31 cellular contexts compared by ENCODE assay signal in genomic region chr7:123782071-123782798, GRCh38. TPM values are rescaled to one million over a fixed set of nuclear protein-coding genes. Genes with fewer than 3 reads are reported as not detected.
DNase-seq lines count a peak whose midpoint lies in the region; ATAC-seq, FAIRE-seq and TF ChIP-seq lines count a peak whose summit lies in the region.
"Had no signal": no experiment of that assay in that cellular context is flagged by ENCODE, and none has a peak within 500 bp of the region (broad histone marks: within the 10 kb centered on the region; RNA-seq: fewer than 3 reads in every experiment).

No MANE protein-coding gene starts in this region.

- H2BK5ac ChIP-seq in mesendoderm (ENCODE audit: low read length): peak overlapping the region; percentile 84

- no peak for TF ChIP-seq CTCF in Calu3 (IDR thresholded peaks at IDR 0.05; ENCODE audit: unreplicated experiment)
- TF ChIP-seq CTCF in PC-3 (conservative IDR thresholded peaks at IDR 0.05; ENCODE audit: low read depth, low read length): no peak
- no peak for TF ChIP-seq CTCF in endothelial cell of umbilical vein (IDR thresholded peaks at IDR 0.05; ENCODE audit: extremely low read depth in 1 of 2, insufficient read depth in 1 of 2, low read depth in 1 of 2, low read length in 2 of 2)

- H4K5ac ChIP-seq in mesendoderm (ENCODE audit: low read length): no peak overlapping the region

- CTCF ChIA-PET in Calu3 (lab: Charles Lee) (interaction anchor here (0.6 to 1.5 kb wide), 6 partner anchors 9 to 81 kb away, joined by 3 to 6 read pairs (median 4); no protein-coding TSS in a partner anchor), PC-3 (lab: Charles Lee) (interaction anchor here (1.3 kb wide), 1 partner anchor 34 kb away, joined by 6 read pairs; the partner anchor contains the start of gene WASL), endothelial cell of umbilical vein (lab: Charles Lee) (interaction anchor here (0.7 to 1.3 kb wide), 8 partner anchors 9 to 83 kb away, joined by 3 to 6 read pairs (median 4); no protein-coding TSS in a partner anchor)

- H2AFZ ChIP-seq in PC-3 (ENCODE audit: low read length) (no peak overlapping the region), endothelial cell of umbilical vein (ENCODE audit: low read depth, low read length) (no peak overlapping the region)

- peak overlapping the region; percentile 59 for H3K27ac Mint-ChIP-seq in Calu3 (ENCODE audit: unreplicated experiment)
- H3K27ac Mint-ChIP-seq: activated CD4-positive, alpha-beta memory T cell treated with anti-CD3 and anti-CD28 coated beads, Interleukin-2, amount 10 ng/mL, durations not matched to agents 7 days and 5 days; activated naive CD4-positive, alpha-beta T cell treated with anti-CD3 and anti-CD28 coated beads, Interleukin-2, amount 50 U/mL, for 24 hours; activated T-helper 2 cell treated with anti-CD3 and anti-CD28 coated beads, Interferon-gamma antibody, Interleukin-2, Interleukin-4, amounts not matched to agents 10 μg/mL and 5 μg/mL and 100 μg/mL, durations not matched to agents 14 hours and 24 hours and 36 hours; CD4-positive, CD25-positive, alpha-beta regulatory T cell; dendritic cell treated with granulocyte-macrophage colony-stimulating factor and Interleukin-4, amounts not matched to agents 40 ng/mL and 50 ng/mL, for 4 days; memory B cell; naive B cell; T-helper 1 cell treated with Interleukin-12 subunit alpha and Interleukin-12 subunit beta and Interleukin-4 antibody, amounts not matched to agents 30 μg/mL and 1 μg/mL, for 36 hours had no signal

- H3K4me3 Mint-ChIP-seq in Calu3 (ENCODE audit: low read depth, unreplicated experiment): no peak overlapping the region
- H3K4me3 Mint-ChIP-seq: activated CD4-positive, alpha-beta memory T cell treated with anti-CD3 and anti-CD28 coated beads, Interleukin-2, amount 10 ng/mL, durations not matched to agents 7 days and 5 days; activated naive CD4-positive, alpha-beta T cell treated with anti-CD3 and anti-CD28 coated beads, Interleukin-2, amount 50 U/mL, for 24 hours; CD4-positive, CD25-positive, alpha-beta regulatory T cell; dendritic cell treated with granulocyte-macrophage colony-stimulating factor and Interleukin-4, amounts not matched to agents 40 ng/mL and 50 ng/mL, for 4 days; memory B cell; naive B cell; T-helper 1 cell treated with Interleukin-12 subunit alpha and Interleukin-12 subunit beta and Interleukin-4 antibody, amounts not matched to agents 30 μg/mL and 1 μg/mL, for 36 hours had no signal

- peaks cover 43% of the 10 kb centered on the region for H3K4me1 Mint-ChIP-seq in Calu3 (ENCODE audit: low read depth, unreplicated experiment)
- H3K4me1 Mint-ChIP-seq: activated CD4-positive, alpha-beta memory T cell treated with anti-CD3 and anti-CD28 coated beads, Interleukin-2, amount 10 ng/mL, durations not matched to agents 7 days and 5 days; activated naive CD4-positive, alpha-beta T cell treated with anti-CD3 and anti-CD28 coated beads, Interleukin-2, amount 50 U/mL, for 24 hours; CD4-positive, CD25-positive, alpha-beta regulatory T cell; memory B cell; naive B cell had no signal

- H4K8ac ChIP-seq in mesendoderm (ENCODE audit: low read depth, low read length): no peak overlapping the region

- no peak for TF ChIP-seq POLR2A in endothelial cell of umbilical vein (IDR thresholded peaks at IDR 0.05; ENCODE audit: low read depth, low read length)

- H3K36me3 Mint-ChIP-seq in Calu3 (ENCODE audit: insufficient read depth, unreplicated experiment): peaks cover 5% of the 10 kb centered on the region
- H3K36me3 Mint-ChIP-seq: activated naive CD4-positive, alpha-beta T cell treated with anti-CD3 and anti-CD28 coated beads, Interleukin-2, amount 50 U/mL, for 24 hours; CD4-positive, CD25-positive, alpha-beta regulatory T cell; memory B cell; naive B cell had no signal

- H3K9me3 Mint-ChIP-seq in Calu3 (ENCODE audit: low read depth, unreplicated experiment): no peaks in the 10 kb centered on the region
- H3K9me3 Mint-ChIP-seq: activated CD4-positive, alpha-beta memory T cell treated with anti-CD3 and anti-CD28 coated beads, Interleukin-2, amount 10 ng/mL, durations not matched to agents 7 days and 5 days; activated naive CD4-positive, alpha-beta T cell treated with anti-CD3 and anti-CD28 coated beads, Interleukin-2, amount 50 U/mL, for 24 hours; activated T-helper 2 cell treated with anti-CD3 and anti-CD28 coated beads, Interferon-gamma antibody, Interleukin-2, Interleukin-4, amounts not matched to agents 10 μg/mL and 5 μg/mL and 100 μg/mL, durations not matched to agents 14 hours and 24 hours and 36 hours; CD4-positive, CD25-positive, alpha-beta regulatory T cell; dendritic cell treated with granulocyte-macrophage colony-stimulating factor and Interleukin-4, amounts not matched to agents 40 ng/mL and 50 ng/mL, for 4 days; memory B cell; naive B cell; T-helper 1 cell treated with Interleukin-12 subunit alpha and Interleukin-12 subunit beta and Interleukin-4 antibody, amounts not matched to agents 30 μg/mL and 1 μg/mL, for 36 hours had no signal

- H3K9me3 ChIP-seq in PC-3 (ENCODE audit: low read length): no peaks in the 10 kb centered on the region
- H3K9me3 ChIP-seq in endothelial cell of umbilical vein (replicated peaks; ENCODE audit: control insufficient read depth, insufficient read depth, low read length): no peaks in the 10 kb centered on the region
- H3K9me3 ChIP-seq: psoas muscle, tibial nerve had no signal

- no peaks in the 10 kb centered on the region for H3K9me2 ChIP-seq in PC-3 (replicated peaks; ENCODE audit: low read length)

- H3K4me1 ChIP-seq in PC-3 (ENCODE audit: insufficient read depth, low read length) (peaks cover 28% of the 10 kb centered on the region), endothelial cell of umbilical vein (ENCODE audit: control insufficient read depth, extremely low read depth, insufficient read depth, low read length) (peaks cover 10% of the 10 kb centered on the region), mesendoderm (ENCODE audit: control insufficient read depth, low read depth, low read length) (peaks cover 2% of the 10 kb centered on the region)
- H3K4me1 ChIP-seq: psoas muscle, tibial nerve had no signal

- H3K56ac ChIP-seq in mesendoderm (ENCODE audit: low read length): no peak overlapping the region

- H3K9me1 ChIP-seq in endothelial cell of umbilical vein (replicated peaks; ENCODE audit: control insufficient read depth, extremely low read depth, insufficient read depth, low read length): no peaks in the 10 kb centered on the region

- intact Hi-C loops in Calu3 (cut with micrococcal nuclease; ENCODE audit: unreplicated experiment) (no loop called here), PC-3 (cut with micrococcal nuclease) (loop anchor here (1.0 to 5.0 kb wide), 3 partner anchors 9 to 100 kb away; partner anchors contain the start of gene WASL), endothelial cell of umbilical vein (cut with micrococcal nuclease) (no loop called here), left ventricle myocardium superior (cut with micrococcal nuclease) (no loop called here)

- H3K79me1 ChIP-seq in mesendoderm (ENCODE audit: low read length): no peaks in the 10 kb centered on the region

- H3K27me3 ChIP-seq in PC-3 (ENCODE audit: low read length) (no peaks in the 10 kb centered on the region), endothelial cell of umbilical vein (ENCODE audit: control insufficient read depth in 2 of 2, insufficient read depth in 2 of 2, low read length in 2 of 2) (no peaks in the 10 kb centered on the region), mesendoderm (ENCODE audit: insufficient read depth, low read length, poor library complexity) (no peaks in the 10 kb centered on the region)
- H3K27me3 ChIP-seq: cardiac muscle cell, tibial nerve had no signal

- H4K20me1 ChIP-seq in PC-3 (ENCODE audit: low read length) (no peaks in the 10 kb centered on the region), endothelial cell of umbilical vein (replicated peaks; ENCODE audit: control insufficient read depth, extremely low read depth, insufficient read depth, low read length) (no peaks in the 10 kb centered on the region)

- no TSS peak for BruUV-seq in Calu3 (replicated peaks; lab: Mats Ljungman, UMichigan)
- BruUV-seq in PC-3 (replicated peaks; lab: Mats Ljungman, UMichigan): no TSS peak
- no TSS peak for BruUV-seq in endothelial cell of umbilical vein (replicated peaks; lab: Mats Ljungman, UMichigan)

- ATAC-seq in PC-3: no peak
- ATAC-seq in left ventricle myocardium superior: no peak
- ATAC-seq in GM18861 (IDR thresholded peaks at IDR 0.05; ENCODE audit: unreplicated experiment): no peak
- ATAC-seq in GM18868 (IDR thresholded peaks at IDR 0.05; ENCODE audit: unreplicated experiment): no peak
- ATAC-seq: GM12878, psoas muscle had no signal

- no peak overlapping the region for H3K4me3 ChIP-seq in PC-3 (ENCODE audit: low read length)
- no peak overlapping the region for H3K4me3 ChIP-seq in endothelial cell of umbilical vein (replicated peaks in 1 of 3; ENCODE audit: insufficient read depth in 1 of 3, low read depth in 1 of 3, low read length in 3 of 3)
- no peak overlapping the region for H3K4me3 ChIP-seq in mesendoderm (ENCODE audit: low read length)
- H3K4me3 ChIP-seq: cardiac muscle cell, GM12878, psoas muscle, SK-N-MC, tibial nerve had no signal

- no peak overlapping the region for H2BK15ac ChIP-seq in mesendoderm (replicated peaks; ENCODE audit: low read depth)

- peak overlapping the region; percentile 40 for H2AK5ac ChIP-seq in mesendoderm (ENCODE audit: low read length)

- dilution Hi-C loops in endothelial cell of umbilical vein (cut with MboI; ENCODE audit: extremely low pct_ligation_motif_present, low sequenced_read_pairs): no loop called here

- H3K4me2 ChIP-seq in PC-3 (ENCODE audit: low read length) (no peak overlapping the region), endothelial cell of umbilical vein (ENCODE audit: insufficient read depth, low read length) (peak overlapping the region; percentile 4), mesendoderm (ENCODE audit: low read length) (no peak overlapping the region)

- no peaks in the 10 kb centered on the region for H3K36me3 ChIP-seq in PC-3 (ENCODE audit: low read depth, low read length)
- H3K36me3 ChIP-seq in endothelial cell of umbilical vein (ENCODE audit: control insufficient read depth in 2 of 2, extremely low read depth in 1 of 2, insufficient read depth in 2 of 2, low read length in 2 of 2): no peaks in the 10 kb centered on the region
- H3K36me3 ChIP-seq in mesendoderm (ENCODE audit: control insufficient read depth, insufficient read depth, low read length): no peaks in the 10 kb centered on the region
- H3K36me3 ChIP-seq: cardiac muscle cell, tibial nerve had no signal

- no peaks in the 10 kb centered on the region for H3F3A ChIP-seq in PC-3 (ENCODE audit: low read length, unreplicated experiment)

- H3K9ac ChIP-seq in PC-3 (ENCODE audit: low read length) (no peak overlapping the region), endothelial cell of umbilical vein (replicated peaks; ENCODE audit: extremely low read depth, insufficient read depth, low read length) (no peak overlapping the region), mesendoderm (ENCODE audit: low read length) (no peak overlapping the region)

- peak overlapping the region; percentile 97 for H3K18ac ChIP-seq in mesendoderm (ENCODE audit: low read length)

- no peaks in the 10 kb centered on the region for H3K27me3 Mint-ChIP-seq in Calu3 (ENCODE audit: unreplicated experiment)

- H2BK120ac ChIP-seq in mesendoderm (ENCODE audit: low read depth, low read length): peak overlapping the region; percentile 96

- H3K4ac ChIP-seq in mesendoderm (ENCODE audit: low read depth, low read length): no peak overlapping the region

- DNase-seq in Calu3 (no peak), PC-3 (peak; percentile 34), endothelial cell of umbilical vein (ENCODE audit: low read depth, low spot score) (peak; percentile 72), mesendoderm (no peak), NCI-H345 (lab: John Stamatoyannopoulos, UW) (no peak), left ventricle myocardium superior (no peak)
- DNase-seq: activated CD4-positive, alpha-beta memory T cell treated with anti-CD3 and anti-CD28 coated beads, Interleukin-2, amount 10 ng/mL, durations not matched to agents 7 days and 5 days; activated CD4-positive, alpha-beta T cell treated with anti-CD3 and anti-CD28 coated beads for 1 hour; CD4-positive, CD25-positive, alpha-beta regulatory T cell; EL; GOT3; naive B cell; NCI-H1417; NCI-H2081; NCI-H446; nucleus accumbens; psoas muscle; stimulated activated CD8-positive, alpha-beta memory T cell treated with anti-CD3 and anti-CD28 coated beads, Interleukin-4, amount 100 ng/mL, for 48 hours had no signal

- POLR2A ChIA-PET in PC-3 (lab: Charles Lee; ENCODE audit: unreplicated experiment): interaction anchor here (0.6 to 0.7 kb wide), 3 partner anchors 42 to 82 kb away, joined by 3 to 6 read pairs (median 3); no protein-coding TSS in a partner anchor
- POLR2A ChIA-PET in endothelial cell of umbilical vein (lab: Charles Lee): interaction anchor here (0.6 to 0.7 kb wide), 2 partner anchors 34 to 761 kb away, joined by 3 read pairs; partner anchors contain the start of gene WASL

- H3K79me2 ChIP-seq in PC-3 (ENCODE audit: low read length) (no peaks in the 10 kb centered on the region), endothelial cell of umbilical vein (ENCODE audit: control insufficient read depth, insufficient read depth, low read length) (no peaks in the 10 kb centered on the region), mesendoderm (ENCODE audit: control insufficient read depth, insufficient read depth, low read length) (no peaks in the 10 kb centered on the region)

- FAIRE-seq in endothelial cell of umbilical vein (lab: Jason Lieb, UNC): no peak
- FAIRE-seq: D721Med, endometrium, GM12878 had no signal

- no CpG with 5 or more reads among the region's 2 CpGs for WGBS in mesendoderm (ENCODE audit: extremely low coverage, insufficient coverage, low lambda C conversion rate)

- H3K27ac ChIP-seq in PC-3 (ENCODE audit: low read length) (no peak overlapping the region), endothelial cell of umbilical vein (ENCODE audit: insufficient read depth, low read depth, low read length) (no peak overlapping the region), mesendoderm (ENCODE audit: low read depth, low read length) (peak overlapping the region; percentile 81)
- H3K27ac ChIP-seq: cardiac muscle cell, psoas muscle, SK-N-MC, tibial nerve had no signal

- H3K23ac ChIP-seq in mesendoderm (ENCODE audit: low read length): no peak overlapping the region

RNA-seq across cellular contexts. Expression of gene WASL, which starts 33.4 kb away (rescaled TPM):
- total RNA-seq in Calu3 (2022): 33.2 and 37.5 TPM in 2 replicates
- 8.5 and 10.9 TPM in 2 replicates for total RNA-seq in PC-3 (2014; rRNA removed)
- 22.1 and 24.0 TPM in 2 replicates for total RNA-seq in endothelial cell of umbilical vein
- polyA plus RNA-seq in endothelial cell of umbilical vein: 4.1 and 5.2 TPM in 2 replicates
- polyA plus RNA-seq in endothelial cell of umbilical vein (2011; cell fraction: cytosol; rRNA removed): 8.9 and 9.2 TPM in 2 replicates
- polyA plus RNA-seq in endothelial cell of umbilical vein (2011; cell fraction: nucleus; rRNA removed): 8.0 and 9.4 TPM in 2 replicates
- polyA plus RNA-seq in endothelial cell of umbilical vein (2012): 15.1 and 17.6 TPM in 2 replicates
- polyA minus RNA-seq in endothelial cell of umbilical vein: 6.1 and 7.4 TPM in 2 replicates
- polyA minus RNA-seq in endothelial cell of umbilical vein (2011; cell fraction: cytosol; rRNA and poly(A)+ RNA removed): 8.2 TPM
- polyA minus RNA-seq in endothelial cell of umbilical vein (2011; cell fraction: nucleus; rRNA and poly(A)+ RNA removed): 20.9 and 25.2 TPM in 2 replicates
- polyA plus RNA-seq in mesendoderm (2013, experiment 1 of 2): 28.2 TPM
- polyA plus RNA-seq in mesendoderm (2013, experiment 2 of 2): 29.0 TPM
- 31.6 TPM for total RNA-seq in left ventricle myocardium superior

Comparison
In these comparisons a context has a peak if more than half of its experiments do, and no peak if none do; other contexts are left out.
1. DNase-seq: peak in PC-3 (single experiment) and endothelial cell of umbilical vein (single experiment); none in Calu3 (single experiment), mesendoderm (single experiment), NCI-H345 (single experiment) and left ventricle myocardium superior (single experiment).